Comparison of ENCODE assay signal across 1 cellular context in the genomic region with DNA sequence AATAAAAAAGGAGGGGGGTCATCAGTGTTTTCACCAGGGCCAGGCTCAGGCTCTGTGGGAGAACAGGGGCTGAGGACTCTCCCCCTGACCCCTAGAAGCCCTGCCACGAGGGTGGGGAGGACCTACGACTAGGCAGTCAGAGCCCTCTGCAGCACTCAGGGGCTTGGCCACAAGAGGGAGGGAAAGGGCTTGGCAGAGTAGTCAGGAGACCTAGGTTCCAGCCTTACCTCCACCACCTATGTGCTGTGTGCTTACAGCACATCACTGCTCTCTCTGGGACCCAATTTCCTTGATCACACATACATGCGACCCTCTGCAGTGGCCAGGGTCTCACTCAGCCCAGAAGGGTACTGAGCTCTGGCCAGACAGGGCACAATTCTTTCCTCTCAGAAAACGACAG.
TF ChIP-seq lines count a peak whose summit lies in the region.

No MANE protein-coding gene starts in this region.

TF ChIP-seq in HepG2, 621 proteins besides CTCF, POLR2A, EP300 and RAD21:
- TF ChIP-seq GLI4 (CRISPR knock-in tag; IDR thresholded peaks at IDR 0.05; ENCODE audit: borderline replicate concordance): no peak
- TF ChIP-seq ZNF615 (CRISPR knock-in tag; IDR thresholded peaks at IDR 0.05; ENCODE audit: borderline replicate concordance): no peak
- no peak for TF ChIP-seq FOSL2 (CRISPR knock-in tag; IDR thresholded peaks at IDR 0.05)
- TF ChIP-seq SMC3 (IDR thresholded peaks at IDR 0.05; ENCODE audit: low read length): peak; percentile 26; the same call in 1 of the 2 replicates
- no peak for TF ChIP-seq MZF1 (CRISPR knock-in tag; IDR thresholded peaks at IDR 0.05; ENCODE audit: borderline replicate concordance)
- no peak for TF ChIP-seq MXD4 (CRISPR knock-in tag; IDR thresholded peaks at IDR 0.05)
- TF ChIP-seq ZNF33A (CRISPR knock-in tag; IDR thresholded peaks at IDR 0.05; ENCODE audit: borderline replicate concordance): no peak
- TF ChIP-seq, protein P1, sequence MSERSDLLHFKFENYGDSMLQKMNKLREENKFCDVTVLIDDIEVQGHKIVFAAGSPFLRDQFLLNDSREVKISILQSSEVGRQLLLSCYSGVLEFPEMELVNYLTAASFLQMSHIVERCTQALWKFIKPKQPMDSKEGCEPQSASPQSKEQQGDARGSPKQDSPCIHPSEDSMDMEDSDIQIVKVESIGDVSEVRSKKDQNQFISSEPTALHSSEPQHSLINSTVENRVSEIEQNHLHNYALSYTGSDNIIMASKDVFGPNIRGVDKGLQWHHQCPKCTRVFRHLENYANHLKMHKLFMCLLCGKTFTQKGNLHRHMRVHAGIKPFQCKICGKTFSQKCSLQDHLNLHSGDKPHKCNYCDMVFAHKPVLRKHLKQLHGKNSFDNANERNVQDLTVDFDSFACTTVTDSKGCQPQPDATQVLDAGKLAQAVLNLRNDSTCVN (CRISPR knock-in tag; IDR thresholded peaks at IDR 0.05; ENCODE audit: borderline replicate concordance): no peak
- TF ChIP-seq MBNL3 (CRISPR knock-in tag; conservative IDR thresholded peaks at IDR 0.05): no peak
- TF ChIP-seq DPF2 (CRISPR knock-in tag; IDR thresholded peaks at IDR 0.05; ENCODE audit: borderline replicate concordance, low read depth): no peak
- TF ChIP-seq HMGA1 (CRISPR knock-in tag; conservative IDR thresholded peaks at IDR 0.05): no peak
- no peak for TF ChIP-seq BCL6 (CRISPR knock-in tag; IDR thresholded peaks at IDR 0.05)
- peak; percentile 44; the same call in 1 of the 2 replicates for TF ChIP-seq ZNF263 (CRISPR knock-in tag; IDR thresholded peaks at IDR 0.05)
- TF ChIP-seq, protein P2, sequence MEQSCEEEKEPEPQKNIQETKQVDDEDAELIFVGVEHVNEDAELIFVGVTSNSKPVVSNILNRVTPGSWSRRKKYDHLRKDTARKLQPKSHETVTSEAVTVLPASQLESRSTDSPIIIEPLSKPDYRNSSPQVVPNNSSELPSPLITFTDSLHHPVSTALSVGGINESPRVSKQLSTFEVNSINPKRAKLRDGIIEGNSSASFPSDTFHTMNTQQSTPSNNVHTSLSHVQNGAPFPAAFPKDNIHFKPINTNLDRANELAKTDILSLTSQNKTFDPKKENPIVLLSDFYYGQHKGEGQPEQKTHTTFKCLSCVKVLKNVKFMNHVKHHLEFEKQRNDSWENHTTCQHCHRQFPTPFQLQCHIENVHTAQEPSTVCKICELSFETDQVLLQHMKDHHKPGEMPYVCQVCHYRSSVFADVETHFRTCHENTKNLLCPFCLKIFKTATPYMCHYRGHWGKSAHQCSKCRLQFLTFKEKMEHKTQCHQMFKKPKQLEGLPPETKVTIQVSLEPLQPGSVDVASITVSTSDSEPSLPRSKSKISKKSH (CRISPR knock-in tag; IDR thresholded peaks at IDR 0.05; ENCODE audit: borderline replicate concordance): no peak
- peak; percentile 70 for TF ChIP-seq STAG1 (CRISPR knock-in tag; IDR thresholded peaks at IDR 0.05)
- TF ChIP-seq, protein P3, sequence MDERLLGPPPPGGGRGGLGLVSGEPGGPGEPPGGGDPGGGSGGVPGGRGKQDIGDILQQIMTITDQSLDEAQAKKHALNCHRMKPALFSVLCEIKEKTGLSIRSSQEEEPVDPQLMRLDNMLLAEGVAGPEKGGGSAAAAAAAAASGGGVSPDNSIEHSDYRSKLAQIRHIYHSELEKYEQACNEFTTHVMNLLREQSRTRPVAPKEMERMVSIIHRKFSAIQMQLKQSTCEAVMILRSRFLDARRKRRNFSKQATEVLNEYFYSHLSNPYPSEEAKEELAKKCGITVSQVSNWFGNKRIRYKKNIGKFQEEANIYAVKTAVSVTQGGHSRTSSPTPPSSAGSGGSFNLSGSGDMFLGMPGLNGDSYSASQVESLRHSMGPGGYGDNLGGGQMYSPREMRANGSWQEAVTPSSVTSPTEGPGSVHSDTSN (CRISPR knock-in tag; IDR thresholded peaks at IDR 0.05): no peak
- TF ChIP-seq XRCC5 (optimal IDR thresholded peaks at IDR 0.05; ENCODE audit: low read length): peak; percentile 31
- no peak for TF ChIP-seq SUZ12 (IDR thresholded peaks at IDR 0.05; ENCODE audit: low read depth, low read length)
- TF ChIP-seq ATRX (CRISPR knock-in tag; IDR thresholded peaks at IDR 0.05; ENCODE audit: borderline replicate concordance): no peak
- no peak for TF ChIP-seq RCOR2 (CRISPR knock-in tag; IDR thresholded peaks at IDR 0.05)
- TF ChIP-seq, protein P4, sequence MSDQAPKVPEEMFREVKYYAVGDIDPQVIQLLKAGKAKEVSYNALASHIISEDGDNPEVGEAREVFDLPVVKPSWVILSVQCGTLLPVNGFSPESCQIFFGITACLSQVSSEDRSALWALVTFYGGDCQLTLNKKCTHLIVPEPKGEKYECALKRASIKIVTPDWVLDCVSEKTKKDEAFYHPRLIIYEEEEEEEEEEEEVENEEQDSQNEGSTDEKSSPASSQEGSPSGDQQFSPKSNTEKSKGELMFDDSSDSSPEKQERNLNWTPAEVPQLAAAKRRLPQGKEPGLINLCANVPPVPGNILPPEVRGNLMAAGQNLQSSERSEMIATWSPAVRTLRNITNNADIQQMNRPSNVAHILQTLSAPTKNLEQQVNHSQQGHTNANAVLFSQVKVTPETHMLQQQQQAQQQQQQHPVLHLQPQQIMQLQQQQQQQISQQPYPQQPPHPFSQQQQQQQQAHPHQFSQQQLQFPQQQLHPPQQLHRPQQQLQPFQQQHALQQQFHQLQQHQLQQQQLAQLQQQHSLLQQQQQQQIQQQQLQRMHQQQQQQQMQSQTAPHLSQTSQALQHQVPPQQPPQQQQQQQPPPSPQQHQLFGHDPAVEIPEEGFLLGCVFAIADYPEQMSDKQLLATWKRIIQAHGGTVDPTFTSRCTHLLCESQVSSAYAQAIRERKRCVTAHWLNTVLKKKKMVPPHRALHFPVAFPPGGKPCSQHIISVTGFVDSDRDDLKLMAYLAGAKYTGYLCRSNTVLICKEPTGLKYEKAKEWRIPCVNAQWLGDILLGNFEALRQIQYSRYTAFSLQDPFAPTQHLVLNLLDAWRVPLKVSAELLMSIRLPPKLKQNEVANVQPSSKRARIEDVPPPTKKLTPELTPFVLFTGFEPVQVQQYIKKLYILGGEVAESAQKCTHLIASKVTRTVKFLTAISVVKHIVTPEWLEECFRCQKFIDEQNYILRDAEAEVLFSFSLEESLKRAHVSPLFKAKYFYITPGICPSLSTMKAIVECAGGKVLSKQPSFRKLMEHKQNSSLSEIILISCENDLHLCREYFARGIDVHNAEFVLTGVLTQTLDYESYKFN (CRISPR knock-in tag; conservative IDR thresholded peaks at IDR 0.05): no peak
- no peak for TF ChIP-seq ZNF670 (CRISPR knock-in tag; IDR thresholded peaks at IDR 0.05; ENCODE audit: borderline replicate concordance)
- no peak for TF ChIP-seq DNMT3B (CRISPR knock-in tag; conservative IDR thresholded peaks at IDR 0.05)
- TF ChIP-seq, protein P5, sequence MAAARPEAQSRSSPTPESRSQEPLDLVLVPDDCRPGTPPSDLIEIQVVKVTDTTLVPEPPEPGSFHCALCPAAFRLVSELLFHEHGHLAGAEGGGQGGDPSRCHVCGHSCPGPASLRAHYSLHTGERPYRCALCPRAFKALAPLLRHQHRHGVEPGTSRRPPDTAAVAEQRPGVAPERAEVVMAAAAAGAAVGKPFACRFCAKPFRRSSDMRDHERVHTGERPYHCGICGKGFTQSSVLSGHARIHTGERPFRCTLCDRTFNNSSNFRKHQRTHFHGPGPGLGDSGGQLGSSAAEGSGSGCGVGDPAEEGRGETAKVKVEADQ (CRISPR knock-in tag; IDR thresholded peaks at IDR 0.05; ENCODE audit: borderline replicate concordance): no peak
- TF ChIP-seq SAFB2 (CRISPR knock-in tag; IDR thresholded peaks at IDR 0.05; ENCODE audit: borderline replicate concordance, low read depth): no peak
- no peak for TF ChIP-seq MYNN (CRISPR knock-in tag; IDR thresholded peaks at IDR 0.05; ENCODE audit: low read depth)
- TF ChIP-seq MED13 (CRISPR knock-in tag; IDR thresholded peaks at IDR 0.05): no peak
- TF ChIP-seq ZNF446 (CRISPR knock-in tag; IDR thresholded peaks at IDR 0.05): no peak
- no peak for TF ChIP-seq ZBTB38 (CRISPR knock-in tag; IDR thresholded peaks at IDR 0.05)
- TF ChIP-seq, protein P6, sequence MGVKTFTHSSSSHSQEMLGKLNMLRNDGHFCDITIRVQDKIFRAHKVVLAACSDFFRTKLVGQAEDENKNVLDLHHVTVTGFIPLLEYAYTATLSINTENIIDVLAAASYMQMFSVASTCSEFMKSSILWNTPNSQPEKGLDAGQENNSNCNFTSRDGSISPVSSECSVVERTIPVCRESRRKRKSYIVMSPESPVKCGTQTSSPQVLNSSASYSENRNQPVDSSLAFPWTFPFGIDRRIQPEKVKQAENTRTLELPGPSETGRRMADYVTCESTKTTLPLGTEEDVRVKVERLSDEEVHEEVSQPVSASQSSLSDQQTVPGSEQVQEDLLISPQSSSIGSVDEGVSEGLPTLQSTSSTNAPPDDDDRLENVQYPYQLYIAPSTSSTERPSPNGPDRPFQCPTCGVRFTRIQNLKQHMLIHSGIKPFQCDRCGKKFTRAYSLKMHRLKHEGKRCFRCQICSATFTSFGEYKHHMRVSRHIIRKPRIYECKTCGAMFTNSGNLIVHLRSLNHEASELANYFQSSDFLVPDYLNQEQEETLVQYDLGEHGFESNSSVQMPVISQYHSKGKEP (CRISPR knock-in tag; IDR thresholded peaks at IDR 0.05): no peak
- TF ChIP-seq, protein P7, sequence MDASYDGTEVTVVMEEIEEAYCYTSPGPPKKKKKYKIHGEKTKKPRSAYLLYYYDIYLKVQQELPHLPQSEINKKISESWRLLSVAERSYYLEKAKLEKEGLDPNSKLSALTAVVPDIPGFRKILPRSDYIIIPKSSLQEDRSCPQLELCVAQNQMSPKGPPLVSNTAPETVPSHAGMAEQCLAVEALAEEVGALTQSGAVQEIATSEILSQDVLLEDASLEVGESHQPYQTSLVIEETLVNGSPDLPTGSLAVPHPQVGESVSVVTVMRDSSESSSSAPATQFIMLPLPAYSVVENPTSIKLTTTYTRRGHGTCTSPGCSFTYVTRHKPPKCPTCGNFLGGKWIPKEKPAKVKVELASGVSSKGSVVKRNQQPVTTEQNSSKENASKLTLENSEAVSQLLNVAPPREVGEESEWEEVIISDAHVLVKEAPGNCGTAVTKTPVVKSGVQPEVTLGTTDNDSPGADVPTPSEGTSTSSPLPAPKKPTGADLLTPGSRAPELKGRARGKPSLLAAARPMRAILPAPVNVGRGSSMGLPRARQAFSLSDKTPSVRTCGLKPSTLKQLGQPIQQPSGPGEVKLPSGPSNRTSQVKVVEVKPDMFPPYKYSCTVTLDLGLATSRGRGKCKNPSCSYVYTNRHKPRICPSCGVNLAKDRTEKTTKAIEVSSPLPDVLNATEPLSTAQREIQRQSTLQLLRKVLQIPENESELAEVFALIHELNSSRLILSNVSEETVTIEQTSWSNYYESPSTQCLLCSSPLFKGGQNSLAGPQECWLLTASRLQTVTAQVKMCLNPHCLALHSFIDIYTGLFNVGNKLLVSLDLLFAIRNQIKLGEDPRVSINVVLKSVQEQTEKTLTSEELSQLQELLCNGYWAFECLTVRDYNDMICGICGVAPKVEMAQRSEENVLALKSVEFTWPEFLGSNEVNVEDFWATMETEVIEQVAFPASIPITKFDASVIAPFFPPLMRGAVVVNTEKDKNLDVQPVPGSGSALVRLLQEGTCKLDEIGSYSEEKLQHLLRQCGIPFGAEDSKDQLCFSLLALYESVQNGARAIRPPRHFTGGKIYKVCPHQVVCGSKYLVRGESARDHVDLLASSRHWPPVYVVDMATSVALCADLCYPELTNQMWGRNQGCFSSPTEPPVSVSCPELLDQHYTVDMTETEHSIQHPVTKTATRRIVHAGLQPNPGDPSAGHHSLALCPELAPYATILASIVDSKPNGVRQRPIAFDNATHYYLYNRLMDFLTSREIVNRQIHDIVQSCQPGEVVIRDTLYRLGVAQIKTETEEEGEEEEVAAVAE (CRISPR knock-in tag; IDR thresholded peaks at IDR 0.05; ENCODE audit: borderline replicate concordance): no peak
- TF ChIP-seq NFYB (CRISPR knock-in tag; IDR thresholded peaks at IDR 0.05): no peak
